ENCODE assay signal across 8 cellular contexts in genomic region chr1:201205036-201205435, GRCh38. TPM values are rescaled to one million over a fixed set of nuclear protein-coding genes. Genes with fewer than 3 reads are reported as not detected.
"Had no signal": no experiment of that assay in that cellular context is flagged by ENCODE, and none has a peak within 500 bp of the region (broad histone marks: within the 10 kb centered on the region; RNA-seq: fewer than 3 reads in every experiment).

No MANE protein-coding gene starts in this region.

- FAIRE-seq: G401.6, GM12878, GM12891, GM12892, GM18507, GM19239 had no signal

- DNase-seq: GDM1, GF-D8 had no signal

- H3K4me3 ChIP-seq: GM12878 had no signal

RNA-seq across cellular contexts. Expression of gene IGFN1, which starts 14.4 kb away (rescaled TPM):
- total RNA-seq: GM12878 had no signal
- polyA plus RNA-seq: GM12878 had no signal
